In genomic region chr18:78785706-78786105, GRCh38 we compare ENCODE assay signal across 3 cellular contexts.
"Had no signal": no experiment of that assay in that cellular context is flagged by ENCODE, and none has a peak within 500 bp of the region (broad histone marks: within the 10 kb centered on the region; RNA-seq: fewer than 3 reads in every experiment).

No MANE protein-coding gene starts in this region.

- H3K4me3 ChIP-seq: GM12878 had no signal

- DNase-seq: GDM1, GF-D8 had no signal

- ATAC-seq: GM12878 had no signal
